In the genomic region with DNA sequence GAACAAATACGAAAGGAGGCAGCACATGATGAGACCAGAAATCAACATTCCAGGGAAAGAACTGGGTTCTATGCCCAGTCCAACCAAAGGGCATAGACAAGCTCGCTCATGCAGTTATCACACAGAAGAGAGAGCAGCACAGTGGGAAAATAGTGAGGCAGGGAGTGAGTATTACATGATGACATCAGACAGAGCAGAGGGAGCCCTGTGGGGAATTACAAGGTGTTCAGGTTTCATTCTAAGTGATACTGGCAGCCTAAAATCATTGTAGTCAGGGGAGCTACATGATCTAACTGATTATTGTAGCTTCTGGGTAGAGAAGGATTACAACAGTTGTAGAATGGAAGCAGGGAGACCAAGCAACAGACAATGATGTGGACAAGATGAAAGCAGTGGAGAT, we compare ENCODE assay signal across 17 cellular contexts.
"Had no signal": no experiment of that assay in that cellular context is flagged by ENCODE, and none has a peak within 500 bp of the region (broad histone marks: within the 10 kb centered on the region; RNA-seq: fewer than 3 reads in every experiment).

No MANE protein-coding gene starts in this region.

- H3K27ac ChIP-seq: body of pancreas, gastrocnemius medialis, transverse colon, VCaP had no signal

- H3K4me3 ChIP-seq: body of pancreas, gastrocnemius medialis, transverse colon had no signal

- H3K4me1 ChIP-seq: body of pancreas, gastrocnemius medialis, transverse colon had no signal

- H3K9me3 ChIP-seq: body of pancreas, gastrocnemius medialis, transverse colon had no signal

- H3K27me3 ChIP-seq: body of pancreas, gastrocnemius medialis, transverse colon had no signal

- ATAC-seq: body of pancreas, gastrocnemius medialis, left lobe of liver had no signal

- H3K36me3 ChIP-seq: gastrocnemius medialis, transverse colon had no signal

- DNase-seq: activated CD4-positive, alpha-beta T cell treated with anti-CD3 and anti-CD28 coated beads, Interleukin-2, amount 50 U/mL, for 4 hours; activated CD4-positive, CD25-positive, alpha-beta regulatory T cell treated with anti-CD3 and anti-CD28 coated beads, Interleukin-2, amount 50 U/mL, for 72 hours; activated gamma-delta T cell; amniotic stem cell; body of pancreas; central memory CD4-positive, alpha-beta T cell; endodermal cell; erythroblast; gastrocnemius medialis; head of caudate nucleus; nephron progenitor cell; nucleus accumbens; stimulated activated CD4-positive, alpha-beta T cell treated with anti-CD3 and anti-CD28 coated beads, Interleukin-2, amount 100 ng/mL, for 24 hours; T-helper 2 cell; transverse colon had no signal
